In genomic region chr7:94507962-94508361, GRCh38 we compare ENCODE assay signal across 21 cellular contexts. TPM values are rescaled to one million over a fixed set of nuclear protein-coding genes. Genes with fewer than 3 reads are reported as not detected.
DNase-seq lines count a peak whose midpoint lies in the region; ATAC-seq and TF ChIP-seq lines count a peak whose summit lies in the region.
"Had no signal": no experiment of that assay in that cellular context is flagged by ENCODE, and none has a peak within 500 bp of the region (broad histone marks: within the 10 kb centered on the region; RNA-seq: fewer than 3 reads in every experiment).

No MANE protein-coding gene starts in this region.

- no peaks in the 10 kb centered on the region for H3K27me3 Mint-ChIP-seq in activated T-cell treated with anti-CD3 and anti-CD28 coated beads, Interleukin-2, amount 50 U/mL, for 4 hours (ENCODE audit: low read depth)
- H3K27me3 Mint-ChIP-seq in GM23338 (ENCODE audit: insufficient read depth, low read depth, poor library complexity) = peaks cover 2% of the 10 kb centered on the region

- H3K79me2 ChIP-seq in GM23338 (replicated peaks; ENCODE audit: insufficient read depth) = peaks cover 27% of the 10 kb centered on the region

- no peaks in the 10 kb centered on the region for H3K9me3 Mint-ChIP-seq in activated T-cell treated with anti-CD3 and anti-CD28 coated beads, Interleukin-2, amount 50 U/mL, for 4 hours
- no peaks in the 10 kb centered on the region for H3K9me3 Mint-ChIP-seq in GM23338
- no peaks in the 10 kb centered on the region for H3K9me3 Mint-ChIP-seq in stimulated activated effector memory CD8-positive, alpha-beta T cell treated with anti-CD3 and anti-CD28 coated beads, Interleukin-12 subunit alpha, Interleukin-12 subunit beta, amount 100 ng/mL, for 72 hours

- H3K4me3 ChIP-seq in GM23338 = no peak overlapping the region
- H3K4me3 ChIP-seq: BLaER1 treated with 17β-estradiol and CSF1 and Interleukin-3, amounts not matched to agents 10 nM and 100 nM; GM23248; heart left ventricle had no signal

- H3K9me2 ChIP-seq in GM23338 (ENCODE audit: insufficient read depth) = no peaks in the 10 kb centered on the region

- no peak overlapping the region for H2AFZ ChIP-seq in GM23338
- H2AFZ ChIP-seq: GM23248 had no signal

- no peaks in the 10 kb centered on the region for H4K20me1 ChIP-seq in GM23338 (replicated peaks; ENCODE audit: insufficient read depth)

- DNase-seq in activated T-cell treated with anti-CD3 and anti-CD28 coated beads, Interleukin-2, amount 50 U/mL, for 4 hours = no peak
- DNase-seq in activated T-cell treated with anti-CD3 and anti-CD28 coated beads, Interleukin-2, amount 50 U/mL, for 1 hour = no peak
- no peak for DNase-seq in GM23338 (ENCODE audit: low spot score)
- no peak for DNase-seq in stimulated activated effector memory CD8-positive, alpha-beta T cell treated with anti-CD3 and anti-CD28 coated beads, Interleukin-12 subunit alpha, Interleukin-12 subunit beta, amount 100 ng/mL, for 72 hours (ENCODE audit: low spot score in 2 of 2)
- DNase-seq in stimulated activated CD4-positive, alpha-beta T cell treated with anti-CD3 and anti-CD28 coated beads, Interleukin-2, amount 100 ng/mL, for 48 hours = no peak
- DNase-seq in NCI-H2081 (lab: John Stamatoyannopoulos, UW) = no peak
- DNase-seq: activated CD4-positive, alpha-beta T cell treated with anti-CD3 and anti-CD28 coated beads, Interleukin-2, amount 10 ng/mL, durations not matched to agents 24 days and 14 days; activated gamma-delta T cell; brain microvascular endothelial cell; effector CD8-positive, alpha-beta T cell; heart left ventricle; NCI-H1436; NCI-H2171; NCI-H510A treated with DMSO at 0.1 percent for 48 hours; RPMI8226; stimulated activated CD8-positive, alpha-beta memory T cell treated with anti-CD3 and anti-CD28 coated beads, Interleukin-4, amount 100 ng/mL, for 48 hours; substantia nigra had no signal

- H3K27ac ChIP-seq in GM23338 (ENCODE audit: low read depth) (no peak overlapping the region), VCaP (peak overlapping the region; percentile 100; the same call in 1 of the 2 replicates)
- H3K27ac ChIP-seq: BLaER1 treated with 17β-estradiol and CSF1 and Interleukin-3, amounts not matched to agents 10 nM and 100 nM; brain microvascular endothelial cell; GM23248; heart left ventricle; KMS-11 had no signal

- peaks cover 2% of the 10 kb centered on the region for H3K36me3 Mint-ChIP-seq in activated T-cell treated with anti-CD3 and anti-CD28 coated beads, Interleukin-2, amount 50 U/mL, for 4 hours (ENCODE audit: insufficient read depth)
- H3K36me3 Mint-ChIP-seq in GM23338 (ENCODE audit: low read depth) = no peaks in the 10 kb centered on the region
- H3K36me3 Mint-ChIP-seq in stimulated activated effector memory CD8-positive, alpha-beta T cell treated with anti-CD3 and anti-CD28 coated beads, Interleukin-12 subunit alpha, Interleukin-12 subunit beta, amount 100 ng/mL, for 72 hours = peaks cover 14% of the 10 kb centered on the region

- no peak for ATAC-seq in activated T-cell treated with anti-CD3 and anti-CD28 coated beads, Interleukin-2, amount 50 U/mL, for 4 hours
- ATAC-seq in GM23338 = no peak
- ATAC-seq in stimulated activated effector memory CD8-positive, alpha-beta T cell treated with anti-CD3 and anti-CD28 coated beads, Interleukin-12 subunit alpha, Interleukin-12 subunit beta, amount 100 ng/mL, for 72 hours = no peak
- ATAC-seq: heart left ventricle had no signal

- no peak for TF ChIP-seq CTCF in GM23338 (conservative IDR thresholded peaks at IDR 0.05; ENCODE audit: low read depth in 2 of 2)
- no peak for TF ChIP-seq CTCF in VCaP (conservative IDR thresholded peaks at IDR 0.05)

- H3K4me3 Mint-ChIP-seq in activated T-cell treated with anti-CD3 and anti-CD28 coated beads, Interleukin-2, amount 50 U/mL, for 4 hours = peak overlapping the region; percentile 84
- H3K4me3 Mint-ChIP-seq in GM23338 = no peak overlapping the region
- peak overlapping the region; percentile 70 for H3K4me3 Mint-ChIP-seq in stimulated activated effector memory CD8-positive, alpha-beta T cell treated with anti-CD3 and anti-CD28 coated beads, Interleukin-12 subunit alpha, Interleukin-12 subunit beta, amount 100 ng/mL, for 72 hours

- H3K4me1 ChIP-seq in GM23338 (ENCODE audit: insufficient read depth) = peaks cover 20% of the 10 kb centered on the region

- 0 out of 2 replicates have a peak overlapping the region, but pooled peaks have one; percentile 12 for H3K4me2 ChIP-seq in GM23338
- H3K4me2 ChIP-seq: BLaER1 treated with 17β-estradiol and CSF1 and Interleukin-3, amounts not matched to agents 10 nM and 100 nM; KMS-11 had no signal

- peaks cover 34% of the 10 kb centered on the region for H3K4me1 Mint-ChIP-seq in activated T-cell treated with anti-CD3 and anti-CD28 coated beads, Interleukin-2, amount 50 U/mL, for 4 hours (ENCODE audit: low read depth)
- H3K4me1 Mint-ChIP-seq in GM23338 = peaks cover 32% of the 10 kb centered on the region
- H3K4me1 Mint-ChIP-seq in stimulated activated effector memory CD8-positive, alpha-beta T cell treated with anti-CD3 and anti-CD28 coated beads, Interleukin-12 subunit alpha, Interleukin-12 subunit beta, amount 100 ng/mL, for 72 hours = peaks cover 29% of the 10 kb centered on the region

- H3F3A ChIP-seq in GM23338 (replicated peaks; ENCODE audit: low read depth) = no peaks in the 10 kb centered on the region

- no peak overlapping the region for H3K27ac Mint-ChIP-seq in GM23338
- H3K27ac Mint-ChIP-seq in stimulated activated effector memory CD8-positive, alpha-beta T cell treated with anti-CD3 and anti-CD28 coated beads, Interleukin-12 subunit alpha, Interleukin-12 subunit beta, amount 100 ng/mL, for 72 hours = peak overlapping the region; percentile 93

- no peaks in the 10 kb centered on the region for H3K27me3 ChIP-seq in GM23338 (ENCODE audit: insufficient read depth)
- H3K27me3 ChIP-seq: BLaER1 treated with 17β-estradiol and CSF1 and Interleukin-3, amounts not matched to agents 10 nM and 100 nM; brain microvascular endothelial cell had no signal

- no peaks in the 10 kb centered on the region for H3K36me3 ChIP-seq in GM23338 (ENCODE audit: insufficient read depth)
- H3K36me3 ChIP-seq: brain microvascular endothelial cell, heart left ventricle had no signal

TF ChIP-seq in GM23338, 12 proteins besides CTCF, POLR2A, EP300 and RAD21:
- TF ChIP-seq NANOG (IDR thresholded peaks at IDR 0.05; ENCODE audit: borderline replicate concordance) = no peak

RNA-seq across cellular contexts. Expression of gene CASD1, which starts 1.6 kb away (rescaled TPM):
- total RNA-seq in activated T-cell treated with anti-CD3 and anti-CD28 coated beads, Interleukin-2, amount 50 U/mL, for 4 hours = 10 to 100 TPM; 15.0 to 16.6 (median 15.0) TPM
- 38.1 and 39.0 TPM in 2 replicates for total RNA-seq in GM23338 (2014; rRNA removed; shearing (Covaris generic))
- 14.3 and 15.5 TPM in 2 replicates for polyA plus RNA-seq in GM23338 (2016; fragmentation: Nextera tagmentation; extraction: Ambion mirVana)
